In genomic region chr17:2393184-2393953, GRCh38 we compare ENCODE assay signal across 8 cellular contexts. TPM values are rescaled to one million over a fixed set of nuclear protein-coding genes. Genes with fewer than 3 reads are reported as not detected.
DNase-seq lines count a peak whose midpoint lies in the region; ATAC-seq lines count a peak whose summit lies in the region.

No MANE protein-coding gene starts in this region.

- ATAC-seq in GM18858 (IDR thresholded peaks at IDR 0.05; ENCODE audit: unreplicated experiment) (peak; percentile 9), HG03064 (IDR thresholded peaks at IDR 0.05; ENCODE audit: low read depth, unreplicated experiment) (peak; percentile 36)

- H3K4me1 ChIP-seq in ACC112 (ENCODE audit: control insufficient read depth, insufficient read depth, low read length, unreplicated experiment) = peaks cover 53% of the 10 kb centered on the region

- peaks cover 50% of the 10 kb centered on the region for H3K79me2 ChIP-seq in ACC112 (ENCODE audit: control insufficient read depth, insufficient read depth, low read length, unreplicated experiment)

- H3K27ac ChIP-seq in ACC112 (ENCODE audit: low read depth, low read length) = peak overlapping the region; percentile 100

- H3K36me3 ChIP-seq in ACC112 (ENCODE audit: insufficient read depth, low read length) = no peaks in the 10 kb centered on the region

- H3K27me3 ChIP-seq in ACC112 (ENCODE audit: insufficient read depth, low read length) = no peaks in the 10 kb centered on the region

- H2AFZ ChIP-seq in ACC112 (ENCODE audit: low read length, unreplicated experiment) = peak overlapping the region; percentile 79

- peak overlapping the region; percentile 97 for H3K4me3 ChIP-seq in ACC112 (ENCODE audit: low read depth, low read length)

- DNase-seq in NCI-H2227 (lab: John Stamatoyannopoulos, UW; ENCODE audit: unreplicated experiment) = peak; percentile 92
- DNase-seq in activated CD4-positive, alpha-beta T cell treated with anti-CD3 and anti-CD28 coated beads for 1 hour = peak; percentile 88
- peak; percentile 94 for DNase-seq in cerebellum (ENCODE audit: low spot score)
- peak; percentile 67 for DNase-seq in kidney glomerular epithelial cell (lab: John Stamatoyannopoulos, UW)
- peak; percentile 92 for DNase-seq in stimulated activated CD4-positive, alpha-beta T cell treated with anti-CD3 and anti-CD28 coated beads, Interleukin-15, amount 100 ng/mL, for 24 hours

RNA-seq across cellular contexts. Expression of gene MNT, which starts 7.5 kb away (rescaled TPM):
- 8.3 TPM for total RNA-seq in cerebellum

RNA-seq across cellular contexts. Expression of gene SGSM2, which starts 56.1 kb away (rescaled TPM):
- 51.6 TPM for total RNA-seq in cerebellum

RNA-seq across cellular contexts. Expression of gene TSR1, which starts 57.1 kb away (rescaled TPM):
- 26.0 TPM for total RNA-seq in cerebellum

Comparison
In these comparisons a context has a peak if more than half of its experiments do, and no peak if none do; other contexts are left out.
1. Peak in every context shown above with its lines: DNase-seq, ATAC-seq, H3K4me3 ChIP-seq and H3K27ac ChIP-seq.